In the genomic region with DNA sequence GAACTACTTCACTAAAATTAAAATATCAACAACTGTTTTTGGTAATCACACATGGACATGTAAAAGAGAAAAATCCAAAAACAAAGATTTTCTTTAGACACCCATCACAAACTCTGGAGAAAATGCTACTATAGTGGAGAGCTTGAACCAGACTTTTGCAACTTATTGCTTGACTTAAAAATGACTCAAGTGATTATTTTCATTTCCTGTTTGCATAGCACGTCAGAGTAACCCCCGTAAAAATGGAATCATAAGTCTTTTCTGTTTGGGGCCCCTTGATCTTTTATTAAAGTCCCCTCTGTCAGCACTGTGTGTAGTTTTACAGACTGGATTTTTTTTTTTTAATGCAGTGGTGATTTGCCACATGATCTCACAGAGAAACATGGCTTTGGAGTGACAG, we compare ENCODE assay signal across 28 cellular contexts.
A peak's percentile ranks its signal among the peaks of the same experiment; 100 is the strongest.
DNase-seq lines count a peak whose midpoint lies in the region; ATAC-seq and TF ChIP-seq lines count a peak whose summit lies in the region.
"Had no signal": no experiment of that assay in that cellular context is flagged by ENCODE, and none has a peak within 500 bp of the region (broad histone marks: within the 10 kb centered on the region; RNA-seq: fewer than 3 reads in every experiment).

No MANE protein-coding gene starts in this region.

- peak overlapping the region; percentile 45; the same call in 1 of the 2 replicates for H3K27ac ChIP-seq in SK-N-MC
- H3K27ac ChIP-seq in CD4-positive, alpha-beta T cell (ENCODE audit: low read depth, low read length) = no peak overlapping the region
- H3K27ac ChIP-seq: A549, psoas muscle, tibial nerve had no signal

- no peaks in the 10 kb centered on the region for H3K36me3 ChIP-seq in SK-N-MC (ENCODE audit: insufficient read depth, low read length)
- H3K36me3 ChIP-seq: BE2C, tibial nerve had no signal

- peak overlapping the region; percentile 19 for H3K9ac ChIP-seq in SK-N-MC (ENCODE audit: insufficient read length)

- H3K27me3 Mint-ChIP-seq in CD4-positive, alpha-beta T cell = peaks cover 22% of the 10 kb centered on the region

- H3K4me3 ChIP-seq in AG10803 (ENCODE audit: low read length) (no peak overlapping the region), SK-N-MC (peak overlapping the region; percentile 54)
- H3K4me3 ChIP-seq: A549, psoas muscle, tibial nerve had no signal

- no peaks in the 10 kb centered on the region for H3K9me3 Mint-ChIP-seq in CD4-positive, alpha-beta T cell
- H3K9me3 Mint-ChIP-seq: activated naive CD8-positive, alpha-beta T cell treated with anti-CD3 and anti-CD28 coated beads, Interleukin-2, amount 50 U/mL, for 24 hours; naive thymus-derived CD8-positive, alpha-beta T cell had no signal

- no peak for ATAC-seq in CD4-positive, alpha-beta T cell (ENCODE audit: poor library complexity)
- ATAC-seq in GM18517 (IDR thresholded peaks at IDR 0.05; ENCODE audit: unreplicated experiment) (no peak), GM18520 (IDR thresholded peaks at IDR 0.05; ENCODE audit: unreplicated experiment) (no peak)
- ATAC-seq: A549; activated CD4-positive, CD25-positive, alpha-beta regulatory T cell treated with anti-CD3 and anti-CD28 coated beads, Interleukin-2, amount 50 U/mL, for 24 hours; activated naive CD8-positive, alpha-beta T cell treated with anti-CD3 and anti-CD28 coated beads, Interleukin-2, amount 50 U/mL, for 24 hours; naive thymus-derived CD8-positive, alpha-beta T cell; psoas muscle; sciatic nerve had no signal

- no peaks in the 10 kb centered on the region for H3K27me3 ChIP-seq in CD4-positive, alpha-beta T cell (ENCODE audit: control insufficient read depth, insufficient read depth, low read length)
- H3K27me3 ChIP-seq: BE2C, tibial nerve had no signal

- H3K9me3 ChIP-seq in SK-N-MC (ENCODE audit: low read depth, low read length) = no peaks in the 10 kb centered on the region
- H3K9me3 ChIP-seq in CD4-positive, alpha-beta T cell (ENCODE audit: control insufficient read depth, low read length) = no peaks in the 10 kb centered on the region
- H3K9me3 ChIP-seq: A549, BE2C, psoas muscle, tibial nerve had no signal

- no peak for TF ChIP-seq CTCF in AG10803 (conservative IDR thresholded peaks at IDR 0.05; ENCODE audit: low read length)
- TF ChIP-seq CTCF in CD4-positive, alpha-beta T cell (IDR thresholded peaks at IDR 0.05) = no peak

- no peaks in the 10 kb centered on the region for H3K4me1 Mint-ChIP-seq in CD4-positive, alpha-beta T cell (ENCODE audit: low read depth)
- H3K4me1 Mint-ChIP-seq: activated naive CD8-positive, alpha-beta T cell treated with anti-CD3 and anti-CD28 coated beads, Interleukin-2, amount 50 U/mL, for 24 hours; naive thymus-derived CD8-positive, alpha-beta T cell had no signal

- CTCF ChIA-PET in CD4-positive, alpha-beta T cell (lab: Charles Lee) = no interaction called here

- no peak overlapping the region for H3K27ac Mint-ChIP-seq in CD4-positive, alpha-beta T cell
- H3K27ac Mint-ChIP-seq: activated naive CD8-positive, alpha-beta T cell treated with anti-CD3 and anti-CD28 coated beads, Interleukin-2, amount 50 U/mL, for 24 hours; naive thymus-derived CD8-positive, alpha-beta T cell had no signal

- intact Hi-C loops in CD4-positive, alpha-beta T cell (cut with DNase I, micrococcal nuclease) = no loop called here

- DNase-seq in AG10803 (ENCODE audit: low read depth) (peak; percentile 38), HT-29 (ENCODE audit: low spot score) (peak; percentile 16), SK-N-MC (ENCODE audit: low read depth, low spot score) (no peak), fibroblast of peridontal ligament (ENCODE audit: extremely low read depth) (peak; percentile 49), DMS79 treated with DMSO at 0.1 percent for 48 hours (lab: John Stamatoyannopoulos, UW) (no peak)
- DNase-seq in CD4-positive, alpha-beta T cell = no peak
- DNase-seq: activated CD4-positive, alpha-beta T cell treated with anti-CD3 and anti-CD28 coated beads, Interleukin-2, amount 50 U/mL, for 48 hours; activated naive CD4-positive, alpha-beta T cell; activated naive CD8-positive, alpha-beta T cell treated with anti-CD3 and anti-CD28 coated beads, Interleukin-2, amount 50 U/mL, for 24 hours; BE2C; DMS153; head of caudate nucleus; islet precursor cell; naive thymus-derived CD8-positive, alpha-beta T cell; NCI-H1105 treated with DMSO at 0.1 percent for 48 hours; NCI-H187 treated with DMSO at 0.1 percent for 48 hours; NCI-H2171; NCI-H510A; nucleus accumbens; psoas muscle; Right ventricle myocardium superior; stimulated activated CD4-positive, alpha-beta T cell treated with anti-CD3 and anti-CD28 coated beads, Interleukin-4, amount 100 ng/mL, for 1 hour had no signal

- no peaks in the 10 kb centered on the region for H3K36me3 Mint-ChIP-seq in CD4-positive, alpha-beta T cell (ENCODE audit: low read depth)

- no peak overlapping the region for H3K4me3 Mint-ChIP-seq in CD4-positive, alpha-beta T cell
- H3K4me3 Mint-ChIP-seq: activated naive CD8-positive, alpha-beta T cell treated with anti-CD3 and anti-CD28 coated beads, Interleukin-2, amount 50 U/mL, for 24 hours; naive thymus-derived CD8-positive, alpha-beta T cell had no signal

- POLR2A ChIA-PET in CD4-positive, alpha-beta T cell (lab: Charles Lee) = no interaction called here

Comparison
In these comparisons a context has a peak if more than half of its experiments do, and no peak if none do; other contexts are left out.
1. DNase-seq: peak in AG10803 (single experiment), HT-29 (single experiment) and fibroblast of peridontal ligament (single experiment); none in SK-N-MC (single experiment), CD4-positive, alpha-beta T cell (0 of 10) and DMS79 treated with DMSO at 0.1 percent for 48 hours (single experiment).